Comparison of ENCODE assay signal across 22 cellular contexts in the genomic region with DNA sequence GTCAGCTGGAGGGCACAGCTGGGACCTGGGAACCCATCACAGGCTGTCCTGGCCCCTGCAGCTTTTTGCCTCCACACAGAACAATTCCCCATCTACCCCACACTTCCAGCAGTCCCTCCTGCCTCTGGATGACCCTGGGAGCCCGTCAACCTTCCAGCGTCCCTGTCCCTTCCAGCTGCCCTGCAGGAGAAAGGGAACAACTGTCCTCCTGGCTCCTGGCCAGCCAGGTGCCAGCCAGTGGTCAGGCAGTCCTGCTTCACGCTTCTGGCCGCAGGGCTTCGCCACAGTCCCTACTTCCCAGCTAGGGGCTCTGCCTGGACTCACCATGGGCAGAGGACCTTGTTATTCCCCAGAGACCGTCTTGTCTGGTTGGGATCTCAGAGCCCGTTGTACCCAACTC. TPM values are rescaled to one million over a fixed set of nuclear protein-coding genes. Genes with fewer than 3 reads are reported as not detected.
DNase-seq lines count a peak whose midpoint lies in the region; ATAC-seq and TF ChIP-seq lines count a peak whose summit lies in the region.
"Had no signal": no experiment of that assay in that cellular context is flagged by ENCODE, and none has a peak within 500 bp of the region (broad histone marks: within the 10 kb centered on the region; RNA-seq: fewer than 3 reads in every experiment).

No MANE protein-coding gene starts in this region.

- no peak overlapping the region for H3K4me2 ChIP-seq in mesenchymal stem cell (ENCODE audit: low read length, poor library complexity, severe bottlenecking)

- no peak overlapping the region for H2AK5ac ChIP-seq in mesenchymal stem cell (ENCODE audit: low read length, severe bottlenecking)

- H2BK120ac ChIP-seq in mesenchymal stem cell (ENCODE audit: low read depth, low read length): no peak overlapping the region

- H4K8ac ChIP-seq in mesenchymal stem cell (ENCODE audit: low read length): no peak overlapping the region

- TF ChIP-seq CTCF in cardiac muscle cell (IDR thresholded peaks at IDR 0.05; ENCODE audit: low read depth, low read length): no peak

- H3K9ac ChIP-seq in mesenchymal stem cell (ENCODE audit: low read length): no peak overlapping the region

- intact Hi-C loops in left ventricle myocardium superior (cut with micrococcal nuclease): no loop called here

- no peaks in the 10 kb centered on the region for H3K36me3 ChIP-seq in cardiac muscle cell
- H3K36me3 ChIP-seq in mesenchymal stem cell (ENCODE audit: control insufficient read depth in 1 of 2, insufficient read depth in 2 of 2, low read depth in 1 of 2, low read length in 2 of 2): no peaks in the 10 kb centered on the region
- H3K36me3 ChIP-seq: HAP-1 had no signal

- H2BK12ac ChIP-seq in mesenchymal stem cell (ENCODE audit: low read length in 2 of 2): peak overlapping the region in 1 of 2 experiments; percentile 83

- H3K9me3 ChIP-seq in cardiac muscle cell (ENCODE audit: low read depth): no peaks in the 10 kb centered on the region
- no peaks in the 10 kb centered on the region for H3K9me3 ChIP-seq in mesenchymal stem cell (ENCODE audit: control insufficient read depth, low read length)
- H3K9me3 ChIP-seq: HAP-1 had no signal

- H3K14ac ChIP-seq in mesenchymal stem cell (ENCODE audit: low read length in 2 of 2): no peak overlapping the region

- H3K27ac ChIP-seq in cardiac muscle cell: peak overlapping the region; percentile 45
- H3K27ac ChIP-seq in mesenchymal stem cell (ENCODE audit: low read length, poor library complexity, severe bottlenecking): no peak overlapping the region

- H3K18ac ChIP-seq in mesenchymal stem cell (ENCODE audit: low read depth in 1 of 2, low read length in 2 of 2): peak overlapping the region in 1 of 2 experiments; percentile 34

- H3K23ac ChIP-seq in mesenchymal stem cell (ENCODE audit: low read length in 2 of 2): no peak overlapping the region

- H3K4me1 ChIP-seq in cardiac muscle cell (ENCODE audit: low read depth) (peaks cover 48% of the 10 kb centered on the region), mesenchymal stem cell (ENCODE audit: control insufficient read depth, insufficient read depth, low read depth, low read length) (peaks cover 6% of the 10 kb centered on the region)

- H3K4me3 ChIP-seq in cardiac muscle cell (no peak overlapping the region), mesenchymal stem cell (ENCODE audit: insufficient read depth in 1 of 2, low read depth in 1 of 2, low read length in 2 of 2) (no peak overlapping the region)
- H3K4me3 ChIP-seq: HAP-1 had no signal

- H2AFZ ChIP-seq in mesenchymal stem cell (ENCODE audit: low read depth, low read length): no peak overlapping the region

- H4K91ac ChIP-seq in mesenchymal stem cell (ENCODE audit: low read length): peak overlapping the region; percentile 54

- WGBS in mesenchymal stem cell: 83% methylated on average over 7 of the region's 7 CpGs

- no peak for TF ChIP-seq POLR2A in GM18505 (IDR thresholded peaks at IDR 0.05; ENCODE audit: borderline replicate concordance, extremely low read depth, insufficient read depth, insufficient read length)

- no peak overlapping the region for H2BK5ac ChIP-seq in mesenchymal stem cell (ENCODE audit: low read depth, low read length, poor library complexity, severe bottlenecking)

- no peak for DNase-seq in cardiac muscle cell (ENCODE audit: low read depth in 1 of 2, low spot score in 1 of 2)
- no peak for DNase-seq in left ventricle myocardium superior
- peak; percentile 35 for DNase-seq in SHP77 treated with DMSO at 0.1 percent for 48 hours (lab: John Stamatoyannopoulos, UW)
- no peak for DNase-seq in mesenchymal stem cell
- DNase-seq in T1000 (lab: John Stamatoyannopoulos, UW): no peak
- no peak for DNase-seq in C1 segment of cervical spinal cord (lab: John Stamatoyannopoulos, UW)
- DNase-seq: CD4-positive, CD25-positive, alpha-beta regulatory T cell; EL; GF-D8; KBM-7; MM.1S; NCI-H1092; NCI-H1436; NCI-H187 treated with DMSO at 0.1 percent for 48 hours; NCI-H69; NK-92 treated with Interleukin-12 subunit alpha and Interleukin-12 subunit beta, amount 100 ng/mL, for 24 hours; SIG-M5; T-helper 1 cell had no signal

- peak overlapping the region; percentile 45 for H2BK15ac ChIP-seq in mesenchymal stem cell (ENCODE audit: low read depth, poor library complexity, severe bottlenecking)

- H3K79me1 ChIP-seq in mesenchymal stem cell (replicated peaks; ENCODE audit: low read length, poor library complexity, severe bottlenecking): no peaks in the 10 kb centered on the region

- H3K4ac ChIP-seq in mesenchymal stem cell (ENCODE audit: low read depth in 1 of 2, low read length in 2 of 2): peak overlapping the region in 1 of 2 experiments; percentile 30

- no peaks in the 10 kb centered on the region for H3K27me3 ChIP-seq in cardiac muscle cell
- H3K27me3 ChIP-seq in mesenchymal stem cell (ENCODE audit: control insufficient read depth in 1 of 2, insufficient read depth in 1 of 2, low read length in 2 of 2): peaks cover 29 to 54% of the 10 kb centered on the region in 2 experiments

- ATAC-seq in left ventricle myocardium superior: no peak
- no peak for ATAC-seq in GM18505 (IDR thresholded peaks at IDR 0.05; ENCODE audit: unreplicated experiment)

RNA-seq across cellular contexts. Expression of gene LINGO1, which starts 27.1 kb away (rescaled TPM):
- total RNA-seq in cardiac muscle cell: 21.8 and 31.8 TPM in 2 replicates
- 37.0 and 75.4 TPM in 2 replicates for polyA plus RNA-seq in cardiac muscle cell
- total RNA-seq in left ventricle myocardium superior: 1.7 TPM
- 1.9 TPM for polyA plus RNA-seq in mesenchymal stem cell (2013, experiment 1 of 2)
- polyA plus RNA-seq in mesenchymal stem cell (2013, experiment 2 of 2): 1.7 TPM
- total RNA-seq: CD4-positive, CD25-positive, alpha-beta regulatory T cell; OCI-LY7; RPMI7951 had no signal
- polyA plus RNA-seq: CD4-positive, CD25-positive, alpha-beta regulatory T cell had no signal
